ENCODE assay signal across 1 cellular context in the genomic region with DNA sequence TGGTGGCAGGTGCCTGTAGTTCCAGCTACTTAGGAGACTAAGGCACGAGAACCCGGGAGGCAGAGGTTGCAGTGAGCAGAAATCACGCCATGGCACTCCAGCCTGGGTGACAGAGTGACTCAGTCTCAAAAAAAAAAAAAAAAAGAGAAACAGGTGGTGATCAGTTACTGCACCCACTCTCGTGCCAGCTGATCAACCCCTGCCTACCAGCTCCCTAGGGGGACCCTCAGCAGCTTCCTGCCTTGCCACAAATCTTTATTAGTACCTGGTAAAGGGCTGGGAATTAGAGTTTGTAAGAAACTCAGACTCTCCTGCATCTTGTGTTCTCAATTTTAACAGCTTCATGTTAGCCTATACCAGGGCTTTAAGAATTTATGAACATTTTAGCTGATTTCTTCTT.
TF ChIP-seq lines count a peak whose summit lies in the region.

No MANE protein-coding gene starts in this region.

TF ChIP-seq in GM23338, 12 proteins besides CTCF, POLR2A, EP300 and RAD21 (continued from another document):
- TF ChIP-seq, protein P1, sequence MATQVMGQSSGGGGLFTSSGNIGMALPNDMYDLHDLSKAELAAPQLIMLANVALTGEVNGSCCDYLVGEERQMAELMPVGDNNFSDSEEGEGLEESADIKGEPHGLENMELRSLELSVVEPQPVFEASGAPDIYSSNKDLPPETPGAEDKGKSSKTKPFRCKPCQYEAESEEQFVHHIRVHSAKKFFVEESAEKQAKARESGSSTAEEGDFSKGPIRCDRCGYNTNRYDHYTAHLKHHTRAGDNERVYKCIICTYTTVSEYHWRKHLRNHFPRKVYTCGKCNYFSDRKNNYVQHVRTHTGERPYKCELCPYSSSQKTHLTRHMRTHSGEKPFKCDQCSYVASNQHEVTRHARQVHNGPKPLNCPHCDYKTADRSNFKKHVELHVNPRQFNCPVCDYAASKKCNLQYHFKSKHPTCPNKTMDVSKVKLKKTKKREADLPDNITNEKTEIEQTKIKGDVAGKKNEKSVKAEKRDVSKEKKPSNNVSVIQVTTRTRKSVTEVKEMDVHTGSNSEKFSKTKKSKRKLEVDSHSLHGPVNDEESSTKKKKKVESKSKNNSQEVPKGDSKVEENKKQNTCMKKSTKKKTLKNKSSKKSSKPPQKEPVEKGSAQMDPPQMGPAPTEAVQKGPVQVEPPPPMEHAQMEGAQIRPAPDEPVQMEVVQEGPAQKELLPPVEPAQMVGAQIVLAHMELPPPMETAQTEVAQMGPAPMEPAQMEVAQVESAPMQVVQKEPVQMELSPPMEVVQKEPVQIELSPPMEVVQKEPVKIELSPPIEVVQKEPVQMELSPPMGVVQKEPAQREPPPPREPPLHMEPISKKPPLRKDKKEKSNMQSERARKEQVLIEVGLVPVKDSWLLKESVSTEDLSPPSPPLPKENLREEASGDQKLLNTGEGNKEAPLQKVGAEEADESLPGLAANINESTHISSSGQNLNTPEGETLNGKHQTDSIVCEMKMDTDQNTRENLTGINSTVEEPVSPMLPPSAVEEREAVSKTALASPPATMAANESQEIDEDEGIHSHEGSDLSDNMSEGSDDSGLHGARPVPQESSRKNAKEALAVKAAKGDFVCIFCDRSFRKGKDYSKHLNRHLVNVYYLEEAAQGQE (IDR thresholded peaks at IDR 0.05; ENCODE audit: unreplicated experiment), result no peak
- TF ChIP-seq ZNF462 (CRISPR knock-in tag; IDR thresholded peaks at IDR 0.05) (no peak), JUNB (IDR thresholded peaks at IDR 0.05; ENCODE audit: unreplicated experiment) (no peak), CREB1 (CRISPR knock-in tag; IDR thresholded peaks at IDR 0.05; ENCODE audit: low read depth) (no peak), POLR2AphosphoS5 (IDR thresholded peaks at IDR 0.05; ENCODE audit: low read depth) (no peak)
- TF ChIP-seq, protein P2, sequence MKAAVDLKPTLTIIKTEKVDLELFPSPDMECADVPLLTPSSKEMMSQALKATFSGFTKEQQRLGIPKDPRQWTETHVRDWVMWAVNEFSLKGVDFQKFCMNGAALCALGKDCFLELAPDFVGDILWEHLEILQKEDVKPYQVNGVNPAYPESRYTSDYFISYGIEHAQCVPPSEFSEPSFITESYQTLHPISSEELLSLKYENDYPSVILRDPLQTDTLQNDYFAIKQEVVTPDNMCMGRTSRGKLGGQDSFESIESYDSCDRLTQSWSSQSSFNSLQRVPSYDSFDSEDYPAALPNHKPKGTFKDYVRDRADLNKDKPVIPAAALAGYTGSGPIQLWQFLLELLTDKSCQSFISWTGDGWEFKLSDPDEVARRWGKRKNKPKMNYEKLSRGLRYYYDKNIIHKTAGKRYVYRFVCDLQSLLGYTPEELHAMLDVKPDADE (IDR thresholded peaks at IDR 0.05), result no peak
